In the genomic region with DNA sequence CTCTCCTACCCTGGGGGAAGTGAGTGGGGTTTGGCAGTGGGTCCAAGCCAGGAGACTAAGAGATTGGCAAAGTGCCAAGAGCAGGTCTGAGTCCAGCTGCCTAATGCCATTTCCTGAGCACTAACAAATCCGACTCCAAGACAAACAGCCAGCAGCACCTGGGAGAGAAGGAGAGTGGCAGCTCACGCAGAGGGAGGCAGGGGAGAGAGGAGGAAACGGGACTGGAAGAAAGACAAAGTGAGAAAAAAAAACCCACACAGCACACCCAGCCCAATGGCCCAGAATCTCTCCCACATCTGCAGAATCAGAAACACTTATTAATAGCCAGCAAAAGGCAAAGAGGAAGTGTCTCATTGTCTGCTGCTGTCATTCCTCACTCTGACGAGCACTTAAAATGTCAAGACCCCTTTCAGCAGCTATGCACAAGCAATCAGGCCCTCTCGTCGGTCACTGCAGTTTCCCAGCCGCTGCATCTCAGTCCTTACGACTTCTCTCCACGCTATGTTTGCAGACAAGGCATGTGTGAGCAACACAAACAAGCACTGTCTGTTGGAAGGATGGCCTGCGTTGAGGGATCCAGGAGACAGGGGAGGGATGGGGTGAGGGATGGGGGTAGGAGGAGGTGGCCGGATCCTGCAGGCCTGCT, we compare ENCODE assay signal across 12 cellular contexts.
DNase-seq lines count a peak whose midpoint lies in the region; ATAC-seq and TF ChIP-seq lines count a peak whose summit lies in the region.
"Had no signal": no experiment of that assay in that cellular context is flagged by ENCODE, and none has a peak within 500 bp of the region (broad histone marks: within the 10 kb centered on the region; RNA-seq: fewer than 3 reads in every experiment).

No MANE protein-coding gene starts in this region.

- no peak for TF ChIP-seq CTCF in GM20000 (IDR thresholded peaks at IDR 0.05; ENCODE audit: extremely low read depth, missing control alignments)
- TF ChIP-seq CTCF in SK-N-SH (IDR thresholded peaks at IDR 0.05) = no peak

- ATAC-seq in sciatic nerve = no peak

- H4K20me1 ChIP-seq in SK-N-SH (ENCODE audit: insufficient read depth) = no peaks in the 10 kb centered on the region

- POLR2A ChIA-PET in SK-N-SH (lab: Yijun Ruan, JAX) = interaction anchor here (1.0 to 1.9 kb wide), 3 partner anchors 11 to 97 kb away, joined by 3 to 5 read pairs (median 4); no protein-coding TSS in a partner anchor

- no peak; the same call in 1 of the 2 replicates for TF ChIP-seq RAD21 in SK-N-SH (IDR thresholded peaks at IDR 0.05; ENCODE audit: low read length)

- DNase-seq in GM20000 (ENCODE audit: low spot score) (peak; percentile 27), NCI-H2081 (lab: John Stamatoyannopoulos, UW) (peak; percentile 90 to 98), SK-N-SH (peak; percentile 55), posterior vena cava (ENCODE audit: low spot score) (peak; percentile 60), sciatic nerve (ENCODE audit: low spot score) (no peak), NCI-H1694 treated with DMSO at 0.1 percent for 48 hours (lab: John Stamatoyannopoulos, UW) (no peak)
- no peak for DNase-seq in activated T-cell treated with anti-CD3 and anti-CD28 coated beads, Interleukin-2, amount 50 U/mL, for 1 hour
- DNase-seq: activated CD4-positive, alpha-beta T cell treated with anti-CD3 and anti-CD28 coated beads, Interleukin-2, amount 50 U/mL, for 4 hours; activated naive CD8-positive, alpha-beta T cell treated with anti-CD3 and anti-CD28 coated beads, Interleukin-2, amount 10 ng/mL, durations not matched to agents 7 days and 5 days; MM.1S had no signal

- H3K4me1 ChIP-seq in SK-N-SH (ENCODE audit: control insufficient read depth in 1 of 2, insufficient read depth in 2 of 2, low read depth in 1 of 2, low read length in 1 of 2) = peaks cover 0 to 55% of the 10 kb centered on the region in 2 experiments; a peak in 2 of 4 replicates

- H3K4me2 ChIP-seq in SK-N-SH = no peak overlapping the region

- H3K79me2 ChIP-seq in SK-N-SH (ENCODE audit: insufficient read depth) = no peaks in the 10 kb centered on the region

- H3K36me3 ChIP-seq in SK-N-SH (replicated peaks in 1 of 2; ENCODE audit: control insufficient read depth in 1 of 2, insufficient read depth in 2 of 2, low read length in 1 of 2) = no peaks in the 10 kb centered on the region

- CTCF ChIA-PET in SK-N-SH (lab: Yijun Ruan, JAX) = interaction anchor here (0.7 to 1.5 kb wide), 7 partner anchors 9 to 629 kb away, joined by 3 to 7 read pairs (median 3); no protein-coding TSS in a partner anchor

- H3K27ac ChIP-seq in SK-N-SH (ENCODE audit: low read depth in 2 of 2, low read length in 1 of 2) = peak overlapping the region in 1 of 2 experiments; percentile 85; a peak in 2 of 4 replicates
- H3K27ac ChIP-seq: SK-N-MC, skin epidermis had no signal

- peak in 1 of 2 experiments; percentile 67; a peak in 1 of 4 replicates for TF ChIP-seq EP300 in SK-N-SH (IDR thresholded peaks at IDR 0.05; ENCODE audit: borderline replicate concordance in 1 of 2, low read depth in 1 of 2, low read length in 1 of 2)

- no peak overlapping the region for H3K9ac ChIP-seq in SK-N-SH

- intact Hi-C loops in posterior vena cava (cut with DNase I) (no loop called here), sciatic nerve (cut with DNase I) (no loop called here)

- H2AFZ ChIP-seq in SK-N-SH (ENCODE audit: low read depth) = no peak overlapping the region

- H3K27me3 ChIP-seq in SK-N-SH (ENCODE audit: insufficient read depth) = no peaks in the 10 kb centered on the region

- no peak overlapping the region for H3K4me3 ChIP-seq in SK-N-SH (ENCODE audit: low read depth in 2 of 2, low read length in 1 of 2)
- H3K4me3 ChIP-seq: SK-N-MC, skin epidermis had no signal

- H3K9me2 ChIP-seq in SK-N-SH = no peaks in the 10 kb centered on the region

- no peaks in the 10 kb centered on the region for H3F3A ChIP-seq in SK-N-SH (replicated peaks; ENCODE audit: insufficient read depth)

- 6% methylated on average over 11 of the region's 11 CpGs for WGBS in SK-N-SH (ENCODE audit: low lambda C conversion rate)

- H3K9me3 ChIP-seq in SK-N-SH = no peaks in the 10 kb centered on the region

TF ChIP-seq in SK-N-SH, 30 proteins besides CTCF, POLR2A, EP300 and RAD21:
- peak; percentile 32; the same call in 1 of the 2 replicates for TF ChIP-seq MXI1 (IDR thresholded peaks at IDR 0.05; ENCODE audit: low read depth, low read length)
- no peak for TF ChIP-seq RCOR1 (IDR thresholded peaks at IDR 0.05; ENCODE audit: low read length)
- TF ChIP-seq NFIC (IDR thresholded peaks at IDR 0.05; ENCODE audit: borderline replicate concordance) = peak; percentile 38; the same call in 1 of the 2 replicates
- peak; percentile 76 for TF ChIP-seq GATA2 (CRISPR knock-in tag; IDR thresholded peaks at IDR 0.05)
- no peak for TF ChIP-seq NRF1 (IDR thresholded peaks at IDR 0.05; ENCODE audit: low read depth, low read length)

Comparison
In these comparisons a context has a peak if more than half of its experiments do, and no peak if none do; other contexts are left out.
1. DNase-seq: peak in GM20000 (single experiment), NCI-H2081 (2 of 2), SK-N-SH (single experiment) and posterior vena cava (single experiment); none in sciatic nerve (single experiment), activated T-cell treated with anti-CD3 and anti-CD28 coated beads, Interleukin-2, amount 50 U/mL, for 1 hour (single experiment) and NCI-H1694 treated with DMSO at 0.1 percent for 48 hours (single experiment).